In genomic region chr10:3761111-3761686, GRCh38 we compare ENCODE assay signal across 8 cellular contexts. TPM values are rescaled to one million over a fixed set of nuclear protein-coding genes. Genes with fewer than 3 reads are reported as not detected.
DNase-seq lines count a peak whose midpoint lies in the region; ATAC-seq and TF ChIP-seq lines count a peak whose summit lies in the region.

No MANE protein-coding gene starts in this region.

- no peak for TF ChIP-seq CTCF in GM10266 (IDR thresholded peaks at IDR 0.05; ENCODE audit: control insufficient read depth, insufficient read depth, low read depth, missing control alignments)

- peaks cover 2% of the 10 kb centered on the region for H3K36me3 Mint-ChIP-seq in T-helper 17 cell (ENCODE audit: low read depth)

- H3K4me1 Mint-ChIP-seq in T-helper 17 cell: peaks cover 65% of the 10 kb centered on the region

- H3K9me3 ChIP-seq in T-helper 17 cell (ENCODE audit: control insufficient read depth, low read length, poor library complexity, severe bottlenecking): no peaks in the 10 kb centered on the region

- ATAC-seq in activated CD4-positive, CD25-positive, alpha-beta regulatory T cell treated with anti-CD3 and anti-CD28 coated beads, Interleukin-2, amount 50 U/mL, for 24 hours: peak; percentile 45 to 50
- ATAC-seq in HG03025 (IDR thresholded peaks at IDR 0.05; ENCODE audit: low FRiP score, unreplicated experiment) (peak; percentile 54), T-helper 17 cell (no peak)

- H3K27me3 Mint-ChIP-seq in T-helper 17 cell: no peaks in the 10 kb centered on the region

- peak overlapping the region; percentile 75 for H3K27ac Mint-ChIP-seq in T-helper 17 cell

- H3K4me3 Mint-ChIP-seq in T-helper 17 cell: no peak overlapping the region

- no peak for DNase-seq in activated CD4-positive, CD25-positive, alpha-beta regulatory T cell treated with anti-CD3 and anti-CD28 coated beads, Interleukin-2, amount 50 U/mL, for 72 hours
- no peak for DNase-seq in T-helper 17 cell
- peak; percentile 80 for DNase-seq in pons (ENCODE audit: low spot score)
- DNase-seq in GM10266 (ENCODE audit: extremely low spot score): no peak
- no peak for DNase-seq in AG08396 (ENCODE audit: low spot score)
- no peak for DNase-seq in D341Med (ENCODE audit: low spot score)

RNA-seq across cellular contexts. Expression of gene KLF6, which starts 23.8 kb away (rescaled TPM):
- 1,000 to 10,000 TPM; 1,918 to 2,317 TPM for total RNA-seq in T-helper 17 cell
